ENCODE assay signal across 1 cellular context in the genomic region with DNA sequence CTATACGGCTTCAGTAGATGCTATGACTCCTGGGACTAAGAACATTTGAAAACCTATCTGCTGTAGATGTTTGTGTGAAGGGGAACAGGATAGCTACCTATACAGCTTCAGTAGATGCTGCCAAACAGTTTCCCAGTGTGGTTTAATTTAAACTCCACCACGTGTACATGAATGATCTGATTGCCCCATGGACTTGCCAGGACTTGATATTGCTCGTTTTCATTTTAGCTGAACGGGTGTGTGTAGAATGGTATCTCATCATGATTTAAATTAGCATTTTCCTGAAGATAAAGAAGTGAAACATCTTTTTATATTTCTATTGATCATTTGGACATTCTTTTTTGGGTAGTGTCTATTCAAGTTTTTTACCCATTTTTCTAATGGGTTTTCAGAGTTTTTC.
TF ChIP-seq lines count a peak whose summit lies in the region.

No MANE protein-coding gene starts in this region.

TF ChIP-seq in K562, 482 proteins besides CTCF, POLR2A, EP300 and RAD21 (continued from another document):
- no peak for TF ChIP-seq CHD7 (IDR thresholded peaks at IDR 0.05; ENCODE audit: low read depth, low read length)
- TF ChIP-seq TCF3 (CRISPR knock-in tag; IDR thresholded peaks at IDR 0.05) = no peak
- no peak for TF ChIP-seq ETV6 (IDR thresholded peaks at IDR 0.05; ENCODE audit: borderline replicate concordance in 1 of 2, low read depth in 2 of 2, low read length in 1 of 2)
- no peak for TF ChIP-seq ETV6 (CRISPR knock-in tag; IDR thresholded peaks at IDR 0.05; ENCODE audit: borderline replicate concordance)
- no peak for TF ChIP-seq RBM39 (optimal IDR thresholded peaks at IDR 0.05; ENCODE audit: low read depth, low read length)
- no peak for TF ChIP-seq NFIX (CRISPR knock-in tag; IDR thresholded peaks at IDR 0.05; ENCODE audit: low read depth)
- TF ChIP-seq FOXO4 (CRISPR knock-in tag; IDR thresholded peaks at IDR 0.05) = no peak
- TF ChIP-seq FIP1L1 (IDR thresholded peaks at IDR 0.05; ENCODE audit: low read depth, low read length, poor library complexity, severe bottlenecking) = no peak
- TF ChIP-seq, protein P1, sequence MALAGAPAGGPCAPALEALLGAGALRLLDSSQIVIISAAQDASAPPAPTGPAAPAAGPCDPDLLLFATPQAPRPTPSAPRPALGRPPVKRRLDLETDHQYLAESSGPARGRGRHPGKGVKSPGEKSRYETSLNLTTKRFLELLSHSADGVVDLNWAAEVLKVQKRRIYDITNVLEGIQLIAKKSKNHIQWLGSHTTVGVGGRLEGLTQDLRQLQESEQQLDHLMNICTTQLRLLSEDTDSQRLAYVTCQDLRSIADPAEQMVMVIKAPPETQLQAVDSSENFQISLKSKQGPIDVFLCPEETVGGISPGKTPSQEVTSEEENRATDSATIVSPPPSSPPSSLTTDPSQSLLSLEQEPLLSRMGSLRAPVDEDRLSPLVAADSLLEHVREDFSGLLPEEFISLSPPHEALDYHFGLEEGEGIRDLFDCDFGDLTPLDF (CRISPR knock-in tag; IDR thresholded peaks at IDR 0.05) = no peak
- TF ChIP-seq CCAR2 (IDR thresholded peaks at IDR 0.05; ENCODE audit: low read depth, low read length) = no peak
- no peak for TF ChIP-seq TBL1XR1 (IDR thresholded peaks at IDR 0.05; ENCODE audit: low read length in 2 of 2)
